Comparison of ENCODE assay signal across 21 cellular contexts in the genomic region with DNA sequence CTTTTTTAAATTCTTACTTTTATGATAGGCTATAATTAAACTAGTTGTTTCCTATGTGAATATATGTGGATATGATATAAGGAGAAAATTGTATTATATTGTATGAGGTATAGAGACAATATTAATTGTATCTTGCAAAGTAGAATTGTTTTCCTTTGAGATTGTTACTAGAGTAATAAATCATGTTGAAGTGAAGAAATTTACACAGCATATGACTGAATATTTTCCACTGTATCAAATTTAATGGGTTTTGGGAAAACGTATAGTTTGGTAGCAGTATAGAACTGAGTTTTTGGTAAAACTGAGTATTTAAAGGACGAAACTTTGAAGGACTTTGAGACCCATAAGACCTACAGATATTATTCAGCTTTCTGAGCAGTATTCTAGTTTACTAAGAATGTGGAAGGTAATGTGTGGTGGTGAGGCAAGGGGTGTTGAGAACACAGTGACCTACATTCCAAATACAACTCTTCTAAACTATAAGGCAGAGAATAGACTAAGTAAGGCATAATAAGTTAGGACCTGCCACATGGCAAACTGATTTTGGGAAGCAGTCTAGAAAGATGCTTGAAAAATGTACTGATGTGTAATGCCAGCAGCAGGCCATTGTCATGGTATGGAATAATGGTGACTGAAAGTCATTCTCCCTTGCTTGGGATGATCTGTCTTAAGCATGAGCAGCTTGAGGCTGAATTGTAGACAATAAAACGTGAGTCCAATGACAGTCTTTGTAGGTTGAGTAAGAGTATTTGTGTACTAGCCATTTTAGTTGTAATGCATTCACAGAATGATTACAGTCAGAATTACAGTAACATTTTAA. TPM values are rescaled to one million over a fixed set of nuclear protein-coding genes. Genes with fewer than 3 reads are reported as not detected.
A peak's percentile ranks its signal among the peaks of the same experiment; 100 is the strongest.
DNase-seq lines count a peak whose midpoint lies in the region; ATAC-seq, FAIRE-seq and TF ChIP-seq lines count a peak whose summit lies in the region.
"Had no signal": no experiment of that assay in that cellular context is flagged by ENCODE, and none has a peak within 500 bp of the region (broad histone marks: within the 10 kb centered on the region; RNA-seq: fewer than 3 reads in every experiment).

No MANE protein-coding gene starts in this region.

- H3K27ac ChIP-seq in angular gyrus (ENCODE audit: low read depth, low read length) (peak overlapping the region; percentile 37), gastroesophageal sphincter (peak overlapping the region in 3 of 4 donors; percentile 49 to 55 (median 52)), temporal lobe (ENCODE audit: low read depth, low read length) (peak overlapping the region; percentile 5), transverse colon (no peak overlapping the region)
- H3K27ac ChIP-seq: pancreas had no signal

- in situ Hi-C loops in transverse colon (cut with MboI; ENCODE audit: low pct_ligation_motif_present in 1 of 4, low pct_unique_long_range_greater_than_20kb in 1 of 4, low sequenced_read_pairs in 3 of 4): no loop called here

- no peak overlapping the region for H3K27ac Mint-ChIP-seq in T-helper 2 cell treated with Interferon-gamma antibody and Interleukin-4, amounts not matched to agents 5 μg/mL and 100 μg/mL, for 36 hours
- H3K27ac Mint-ChIP-seq: H9; IgD-negative memory B cell; naive thymus-derived CD4-positive, alpha-beta T cell had no signal

- no peaks in the 10 kb centered on the region for H3K27me3 ChIP-seq in gastroesophageal sphincter
- no peaks in the 10 kb centered on the region for H3K27me3 ChIP-seq in transverse colon
- H3K27me3 ChIP-seq: MG63, pancreas, tibial nerve had no signal

- WGBS in gastroesophageal sphincter (ENCODE audit: low coverage in 1 of 2), 2 donors: 41 to 64% methylated on average over 3 of the region's 3 CpGs
- 72 to 78% methylated on average over 3 of the region's 3 CpGs for WGBS in transverse colon (ENCODE audit: low coverage in 1 of 2), 2 donors

- H3K36me3 Mint-ChIP-seq in T-helper 2 cell treated with Interferon-gamma antibody and Interleukin-4, amounts not matched to agents 5 μg/mL and 100 μg/mL, for 36 hours (ENCODE audit: low read depth): peaks cover 1% of the 10 kb centered on the region

- DNase-seq in HTR-8/SVneo (ENCODE audit: insufficient read length, low spot score): no peak
- DNase-seq in transverse colon: no peak
- no peak for DNase-seq in T-helper 2 cell treated with Interferon-gamma antibody and Interleukin-4, amounts not matched to agents 5 μg/mL and 100 μg/mL, for 36 hours (ENCODE audit: low spot score)
- DNase-seq: AML-193; DMS79 treated with DMSO at 0.1 percent for 48 hours; H9; naive thymus-derived CD4-positive, alpha-beta T cell; NCI-H146; NCI-H2171; NCI-H526; pancreas; stimulated activated naive CD4-positive, alpha-beta T cell had no signal

- TF ChIP-seq EP300 in gastroesophageal sphincter (IDR thresholded peaks at IDR 0.05) (no peak), transverse colon (IDR thresholded peaks at IDR 0.05; ENCODE audit: low read depth) (no peak)

- no peaks in the 10 kb centered on the region for H3K9me3 Mint-ChIP-seq in T-helper 2 cell treated with Interferon-gamma antibody and Interleukin-4, amounts not matched to agents 5 μg/mL and 100 μg/mL, for 36 hours
- H3K9me3 Mint-ChIP-seq: H9 had no signal

- H3K4me3 ChIP-seq in gastroesophageal sphincter: no peak overlapping the region
- no peak overlapping the region for H3K4me3 ChIP-seq in transverse colon
- H3K4me3 ChIP-seq: MG63, pancreas, tibial nerve had no signal

- no peaks in the 10 kb centered on the region for H3K4me1 Mint-ChIP-seq in T-helper 2 cell treated with Interferon-gamma antibody and Interleukin-4, amounts not matched to agents 5 μg/mL and 100 μg/mL, for 36 hours (ENCODE audit: low read depth)

- no peak overlapping the region for H3K4me3 Mint-ChIP-seq in T-helper 2 cell treated with Interferon-gamma antibody and Interleukin-4, amounts not matched to agents 5 μg/mL and 100 μg/mL, for 36 hours
- H3K4me3 Mint-ChIP-seq: H9; IgD-negative memory B cell; naive thymus-derived CD4-positive, alpha-beta T cell had no signal

- ATAC-seq in gastroesophageal sphincter: no peak
- no peak for ATAC-seq in HG02885 (IDR thresholded peaks at IDR 0.05; ENCODE audit: poor library complexity, unreplicated experiment)
- ATAC-seq: naive thymus-derived CD4-positive, alpha-beta T cell; pancreas; sciatic nerve had no signal

- H3K36me3 ChIP-seq in gastroesophageal sphincter (no peaks in the 10 kb centered on the region), transverse colon (no peaks in the 10 kb centered on the region)
- H3K36me3 ChIP-seq: MG63, pancreas, tibial nerve had no signal

- H3K9me3 ChIP-seq in gastroesophageal sphincter: no peaks in the 10 kb centered on the region
- H3K9me3 ChIP-seq in transverse colon: no peaks in the 10 kb centered on the region
- H3K9me3 ChIP-seq: MG63, pancreas, tibial nerve had no signal

- H3K4me1 ChIP-seq in gastroesophageal sphincter (peaks cover 17 to 55% (median 21%) of the 10 kb centered on the region in 3 donors), transverse colon (peaks cover 0 to 11% (median 2%) of the 10 kb centered on the region in 4 donors)
- H3K4me1 ChIP-seq: pancreas had no signal

- no peaks in the 10 kb centered on the region for H3K27me3 Mint-ChIP-seq in T-helper 2 cell treated with Interferon-gamma antibody and Interleukin-4, amounts not matched to agents 5 μg/mL and 100 μg/mL, for 36 hours (ENCODE audit: low read depth)
- H3K27me3 Mint-ChIP-seq: IgD-negative memory B cell; naive thymus-derived CD4-positive, alpha-beta T cell had no signal

- intact Hi-C loops in transverse colon (cut with DNase I; ENCODE audit: low total_unique reads): no loop called here

- TF ChIP-seq POLR2A in gastroesophageal sphincter (IDR thresholded peaks at IDR 0.05): no peak
- TF ChIP-seq POLR2A in transverse colon (IDR thresholded peaks at IDR 0.05): no peak

- FAIRE-seq in HTR-8/SVneo (lab: Jason Lieb, UNC): peak; percentile 51
- FAIRE-seq: GM12892 had no signal

- TF ChIP-seq CTCF in gastroesophageal sphincter (IDR thresholded peaks at IDR 0.05) (no peak), transverse colon (IDR thresholded peaks at IDR 0.05) (no peak)

RNA-seq across cellular contexts. Expression of a gene that starts 29.6 kb away (rescaled TPM):
- total RNA-seq in gastroesophageal sphincter: 100 to 1,000 TPM in 2 of 4 donors, 10 to 100 TPM in 2; 58.2 to 115 (median 89.9) TPM
- total RNA-seq in temporal lobe: 98.8 TPM
- 10 to 100 TPM; 28.1 to 70.3 (median 58.3) TPM for total RNA-seq in transverse colon

RNA-seq across cellular contexts. Expression of a gene that starts 29.8 kb away (rescaled TPM):
- 1 to 10 TPM in 2 of 4 donors, under 1 TPM in 2; 0.78 to 1.6 (median 1.1) TPM for total RNA-seq in gastroesophageal sphincter
- 16.7 TPM for total RNA-seq in temporal lobe
- total RNA-seq in transverse colon: under 1 TPM in 1 of 4 donors, not detected in 3; 0.48 TPM

Comparison
In these comparisons a context has a peak if more than half of its experiments do, and no peak if none do; other contexts are left out.
1. H3K27ac ChIP-seq: peak in angular gyrus (single experiment), gastroesophageal sphincter (3 of 4) and temporal lobe (single experiment); none in transverse colon (0 of 4).